ENCODE assay signal across 20 cellular contexts in the genomic region with DNA sequence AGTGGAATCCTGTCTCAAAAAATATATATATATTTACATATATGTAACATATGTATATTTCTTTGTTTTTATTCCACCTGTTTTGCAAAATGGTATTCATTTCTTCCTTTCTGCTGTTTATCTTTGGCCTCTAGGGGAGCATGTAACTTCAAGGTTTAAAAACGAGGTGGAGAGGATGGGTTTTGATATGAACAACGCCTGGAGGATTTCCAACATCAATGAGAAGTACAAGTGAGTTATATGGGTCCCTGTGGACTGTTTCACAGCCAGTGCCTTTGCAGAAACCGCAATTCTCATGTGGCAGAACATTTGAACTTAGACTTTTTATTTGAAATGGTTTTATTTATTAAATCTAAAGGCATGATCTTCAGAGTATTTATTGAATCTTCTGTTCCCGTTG.
DNase-seq lines count a peak whose midpoint lies in the region; ATAC-seq and TF ChIP-seq lines count a peak whose summit lies in the region.
"Had no signal": no experiment of that assay in that cellular context is flagged by ENCODE, and none has a peak within 500 bp of the region (broad histone marks: within the 10 kb centered on the region; RNA-seq: fewer than 3 reads in every experiment).

No MANE protein-coding gene starts in this region.

- no peak overlapping the region for H3K27ac ChIP-seq in SK-N-SH (ENCODE audit: low read depth in 2 of 2, low read length in 1 of 2)
- no peak overlapping the region for H3K27ac ChIP-seq in body of pancreas
- H3K27ac ChIP-seq: cardiac muscle cell, sigmoid colon had no signal

- 75% methylated on average over 4 of the region's 4 CpGs for WGBS in SK-N-SH (ENCODE audit: low lambda C conversion rate)
- WGBS in body of pancreas, 2 donors, result 66 to 71% methylated on average over 4 of the region's 4 CpGs

- H3K4me1 ChIP-seq in SK-N-SH (ENCODE audit: control insufficient read depth in 1 of 2, insufficient read depth in 2 of 2, low read depth in 1 of 2, low read length in 1 of 2) (peaks cover 3 to 19% of the 10 kb centered on the region in 2 experiments), body of pancreas (peaks cover 13% of the 10 kb centered on the region)

- H3K36me3 ChIP-seq in SK-N-SH (replicated peaks in 1 of 2; ENCODE audit: control insufficient read depth in 1 of 2, insufficient read depth in 2 of 2, low read length in 1 of 2) (peaks cover 19 to 27% of the 10 kb centered on the region in 2 experiments), body of pancreas (replicated peaks in 1 of 2; ENCODE audit: insufficient read depth in 1 of 2, low read depth in 2 of 2) (peaks cover 0 to 2% of the 10 kb centered on the region in 2 donors)

- DNase-seq in SK-N-SH (no peak), choroid plexus epithelial cell (ENCODE audit: low read depth) (peak; percentile 48), skeletal muscle cell (ENCODE audit: low read depth) (peak; percentile 45), MV-4-11 (lab: John Stamatoyannopoulos, UW) (no peak), NCI-H82 (lab: John Stamatoyannopoulos, UW) (no peak), body of pancreas (no peak)
- DNase-seq: activated CD4-positive, alpha-beta T cell treated with anti-CD3 and anti-CD28 coated beads, Interleukin-2, amount 50 U/mL, for 1 hour; activated naive CD8-positive, alpha-beta T cell treated with anti-CD3 and anti-CD28 coated beads, Interleukin-2, amount 10 ng/mL, durations not matched to agents 7 days and 5 days; activated T-cell treated with anti-CD3 and anti-CD28 coated beads, Interleukin-2, amount 50 U/mL, for 24 hours; Calu3; effector CD8-positive, alpha-beta T cell; foreskin melanocyte; GDM1; IMR-90; left ventricle myocardium superior; sigmoid colon; substantia nigra had no signal

- H3K4me3 ChIP-seq in SK-N-SH (ENCODE audit: low read depth in 2 of 2, low read length in 1 of 2) (no peak overlapping the region), choroid plexus epithelial cell (ENCODE audit: low read depth, low read length) (no peak overlapping the region), skeletal muscle cell (ENCODE audit: low read depth, low read length) (no peak overlapping the region), body of pancreas (no peak overlapping the region)
- H3K4me3 ChIP-seq: cardiac muscle cell, sigmoid colon had no signal

- no peak overlapping the region for H3K9ac ChIP-seq in SK-N-SH

- ATAC-seq in SK-N-SH treated with all-trans-retinoic acid at 6 μM for 48 hours, result no peak
- no peak for ATAC-seq in body of pancreas
- ATAC-seq: left ventricle myocardium superior had no signal

- no peak overlapping the region for H3K4me2 ChIP-seq in SK-N-SH

- TF ChIP-seq RAD21 in SK-N-SH (IDR thresholded peaks at IDR 0.05; ENCODE audit: low read length) (no peak; the same call in 1 of the 2 replicates), Ishikawa (IDR thresholded peaks at IDR 0.05; ENCODE audit: low read depth) (0 out of 2 replicates have a peak, but pooled peaks have one; percentile 3)

- no peak for TF ChIP-seq EP300 in SK-N-SH (IDR thresholded peaks at IDR 0.05; ENCODE audit: borderline replicate concordance in 1 of 2, low read depth in 1 of 2, low read length in 1 of 2)
- TF ChIP-seq EP300 in Ishikawa (IDR thresholded peaks at IDR 0.05; ENCODE audit: borderline replicate concordance), result no peak

- CTCF ChIA-PET in SK-N-SH (lab: Yijun Ruan, JAX), result interaction anchor here (0.6 to 2.8 kb wide), 6 partner anchors 13 to 373 kb away, joined by 3 to 13 read pairs (median 3); a partner anchor contains a TSS

- H3F3A ChIP-seq in SK-N-SH (replicated peaks; ENCODE audit: insufficient read depth), result peaks cover 19% of the 10 kb centered on the region

- TF ChIP-seq POLR2A in body of pancreas (IDR thresholded peaks at IDR 0.05), result no peak

- peaks cover 10% of the 10 kb centered on the region; the same call in 1 of the 2 replicates for H4K20me1 ChIP-seq in SK-N-SH (ENCODE audit: insufficient read depth)

- H3K9me3 ChIP-seq in SK-N-SH (no peaks in the 10 kb centered on the region), body of pancreas (no peaks in the 10 kb centered on the region)
- H3K9me3 ChIP-seq: sigmoid colon had no signal

- H3K27me3 ChIP-seq in SK-N-SH (ENCODE audit: insufficient read depth), result no peaks in the 10 kb centered on the region
- no peaks in the 10 kb centered on the region for H3K27me3 ChIP-seq in body of pancreas
- H3K27me3 ChIP-seq: cardiac muscle cell, sigmoid colon had no signal

- peak; percentile 50 for TF ChIP-seq CTCF in SK-N-SH (IDR thresholded peaks at IDR 0.05)
- peak; percentile 49 for TF ChIP-seq CTCF in choroid plexus epithelial cell (conservative IDR thresholded peaks at IDR 0.05; ENCODE audit: low read depth, low read length)
- TF ChIP-seq CTCF in body of pancreas (IDR thresholded peaks at IDR 0.05), result peak in 1 of 7 experiments; percentile 24

- H3K9me2 ChIP-seq in SK-N-SH, result no peaks in the 10 kb centered on the region

- POLR2A ChIA-PET in SK-N-SH (lab: Yijun Ruan, JAX), result no interaction called here

- H2AFZ ChIP-seq in SK-N-SH (ENCODE audit: low read depth), result no peak overlapping the region

- intact Hi-C loops in body of pancreas (cut with DNase I), result no loop called here

- no peaks in the 10 kb centered on the region for H3K79me2 ChIP-seq in SK-N-SH (ENCODE audit: insufficient read depth)

TF ChIP-seq in SK-N-SH treated with all-trans-retinoic acid at 6 μM for 48 hours, 23 proteins besides CTCF, POLR2A, EP300 and RAD21 (continues in another document):
- TF ChIP-seq OSR1 (CRISPR knock-in tag; IDR thresholded peaks at IDR 0.05), result no peak
- no peak for TF ChIP-seq ZNF565 (CRISPR knock-in tag; conservative IDR thresholded peaks at IDR 0.05; ENCODE audit: low read depth)
- TF ChIP-seq GLIS3 (CRISPR knock-in tag; IDR thresholded peaks at IDR 0.05), result no peak
- no peak for TF ChIP-seq ZNF8 (CRISPR knock-in tag; IDR thresholded peaks at IDR 0.05)
- no peak for TF ChIP-seq CSDC2 (CRISPR knock-in tag; IDR thresholded peaks at IDR 0.05)
- TF ChIP-seq ARNTL (CRISPR knock-in tag; IDR thresholded peaks at IDR 0.05; ENCODE audit: borderline replicate concordance, low read depth), result no peak
- TF ChIP-seq PPARA (CRISPR knock-in tag; IDR thresholded peaks at IDR 0.05; ENCODE audit: borderline replicate concordance), result no peak
- TF ChIP-seq ZFP30 (CRISPR knock-in tag; IDR thresholded peaks at IDR 0.05), result no peak
- no peak for TF ChIP-seq TOX (CRISPR knock-in tag; IDR thresholded peaks at IDR 0.05; ENCODE audit: borderline replicate concordance)
- TF ChIP-seq TCF4 (CRISPR knock-in tag; IDR thresholded peaks at IDR 0.05; ENCODE audit: borderline replicate concordance), result no peak
- no peak for TF ChIP-seq ZNF70 (CRISPR knock-in tag; IDR thresholded peaks at IDR 0.05)
- no peak for TF ChIP-seq BACH2 (CRISPR knock-in tag; IDR thresholded peaks at IDR 0.05; ENCODE audit: borderline replicate concordance)
- no peak for TF ChIP-seq RARB (CRISPR knock-in tag; IDR thresholded peaks at IDR 0.05)
- TF ChIP-seq, protein P1, sequence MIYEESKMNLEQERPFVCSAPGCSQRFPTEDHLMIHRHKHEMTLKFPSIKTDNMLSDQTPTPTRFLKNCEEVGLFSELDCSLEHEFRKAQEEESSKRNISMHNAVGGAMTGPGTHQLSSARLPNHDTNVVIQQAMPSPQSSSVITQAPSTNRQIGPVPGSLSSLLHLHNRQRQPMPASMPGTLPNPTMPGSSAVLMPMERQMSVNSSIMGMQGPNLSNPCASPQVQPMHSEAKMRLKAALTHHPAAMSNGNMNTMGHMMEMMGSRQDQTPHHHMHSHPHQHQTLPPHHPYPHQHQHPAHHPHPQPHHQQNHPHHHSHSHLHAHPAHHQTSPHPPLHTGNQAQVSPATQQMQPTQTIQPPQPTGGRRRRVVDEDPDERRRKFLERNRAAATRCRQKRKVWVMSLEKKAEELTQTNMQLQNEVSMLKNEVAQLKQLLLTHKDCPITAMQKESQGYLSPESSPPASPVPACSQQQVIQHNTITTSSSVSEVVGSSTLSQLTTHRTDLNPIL (CRISPR knock-in tag; IDR thresholded peaks at IDR 0.05; ENCODE audit: low read depth), result no peak

TF ChIP-seq in Ishikawa, 13 proteins besides CTCF, POLR2A, EP300 and RAD21:
- no peak for TF ChIP-seq EGR1 (IDR thresholded peaks at IDR 0.05)
- TF ChIP-seq FOXM1 (IDR thresholded peaks at IDR 0.05; ENCODE audit: borderline replicate concordance, low read depth), result no peak
- no peak for TF ChIP-seq NFIC (IDR thresholded peaks at IDR 0.05)
- no peak for TF ChIP-seq YY1 (IDR thresholded peaks at IDR 0.05; ENCODE audit: low read depth)

Comparison
In these comparisons a context has a peak if more than half of its experiments do, and no peak if none do; other contexts are left out.
1. DNase-seq: peak in choroid plexus epithelial cell (single experiment) and skeletal muscle cell (single experiment); none in SK-N-SH (single experiment), MV-4-11 (single experiment), NCI-H82 (single experiment) and body of pancreas (0 of 4).